In the genomic region with DNA sequence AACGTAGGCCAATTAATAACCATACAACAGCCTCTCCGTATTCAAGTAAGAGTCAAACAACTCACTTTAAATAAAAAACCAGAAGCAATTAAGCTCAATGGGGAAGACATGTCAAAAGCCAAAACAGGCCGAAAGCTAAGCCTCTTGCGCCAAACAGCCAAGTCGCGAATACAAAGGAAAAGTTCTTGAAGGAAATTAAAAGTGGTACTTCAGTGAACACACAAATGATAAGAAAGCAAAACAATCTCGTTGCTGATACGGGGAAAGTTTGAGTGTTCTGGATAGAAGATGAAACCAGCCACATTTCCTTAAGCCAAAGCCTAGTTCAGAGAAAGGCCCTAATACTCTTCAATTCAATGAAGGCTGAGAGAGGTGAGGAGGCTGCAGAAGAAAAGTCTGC, we compare ENCODE assay signal across 17 cellular contexts.
"Had no signal": no experiment of that assay in that cellular context is flagged by ENCODE, and none has a peak within 500 bp of the region (broad histone marks: within the 10 kb centered on the region; RNA-seq: fewer than 3 reads in every experiment).

No MANE protein-coding gene starts in this region.

- H3K27me3 Mint-ChIP-seq: activated naive CD8-positive, alpha-beta T cell; stimulated activated naive B cell treated with anti-CD40 and anti-IgM and Interleukin-4, amounts not matched to agents 10 μg/mL and 1 μg/mL and 100 μg/mL, for 72 hours; T-helper 17 cell had no signal

- DNase-seq: activated CD4-positive, alpha-beta T cell treated with anti-CD3 and anti-CD28 coated beads for 48 hours; activated CD8-positive, alpha-beta memory T cell treated with anti-CD3 and anti-CD28 coated beads, Interleukin-2, amount 50 U/mL, for 48 hours; activated gamma-delta T cell; activated T-cell treated with anti-CD3 and anti-CD28 coated beads, Interleukin-2, amount 50 U/mL, for 72 hours; amniotic stem cell; foreskin fibroblast; hypothalamus; kidney; left ventricle myocardium superior; nephron progenitor cell; ovary; stimulated activated CD4-positive, alpha-beta T cell treated with anti-CD3 and anti-CD28 coated beads, Interleukin-12 subunit alpha, Interleukin-12 subunit beta, amount 100 ng/mL, for 4 hours; stimulated activated CD4-positive, alpha-beta T cell treated with anti-CD3 and anti-CD28 coated beads, Interleukin-2, amount 100 ng/mL, for 24 hours; stimulated activated naive B cell treated with anti-CD40 and anti-IgM and Interleukin-4, amounts not matched to agents 10 μg/mL and 1 μg/mL and 100 μg/mL, for 72 hours; T-helper 17 cell; tibial artery had no signal

- H3K27ac Mint-ChIP-seq: activated naive CD8-positive, alpha-beta T cell; activated T-cell treated with anti-CD3 and anti-CD28 coated beads, Interleukin-2, amount 50 U/mL, for 72 hours; nephron progenitor cell; stimulated activated naive B cell treated with anti-CD40 and anti-IgM and Interleukin-4, amounts not matched to agents 10 μg/mL and 1 μg/mL and 100 μg/mL, for 72 hours; T-helper 17 cell had no signal

- ATAC-seq: activated T-cell treated with anti-CD3 and anti-CD28 coated beads, Interleukin-2, amount 50 U/mL, for 72 hours; left ventricle myocardium superior; stimulated activated naive B cell treated with anti-CD40 and anti-IgM and Interleukin-4, amounts not matched to agents 10 μg/mL and 1 μg/mL and 100 μg/mL, for 72 hours; T-helper 17 cell had no signal

- H3K4me1 Mint-ChIP-seq: stimulated activated naive B cell treated with anti-CD40 and anti-IgM and Interleukin-4, amounts not matched to agents 10 μg/mL and 1 μg/mL and 100 μg/mL, for 72 hours had no signal

- H3K9me3 Mint-ChIP-seq: stimulated activated naive B cell treated with anti-CD40 and anti-IgM and Interleukin-4, amounts not matched to agents 10 μg/mL and 1 μg/mL and 100 μg/mL, for 72 hours had no signal

- H3K4me3 Mint-ChIP-seq: activated naive CD8-positive, alpha-beta T cell; activated T-cell treated with anti-CD3 and anti-CD28 coated beads, Interleukin-2, amount 50 U/mL, for 72 hours; nephron progenitor cell; stimulated activated naive B cell treated with anti-CD40 and anti-IgM and Interleukin-4, amounts not matched to agents 10 μg/mL and 1 μg/mL and 100 μg/mL, for 72 hours; T-helper 17 cell had no signal

- H3K36me3 Mint-ChIP-seq: stimulated activated naive B cell treated with anti-CD40 and anti-IgM and Interleukin-4, amounts not matched to agents 10 μg/mL and 1 μg/mL and 100 μg/mL, for 72 hours had no signal
